ENCODE assay signal across 25 cellular contexts in genomic region chr3:28586325-28586724, GRCh38.
A peak's percentile ranks its signal among the peaks of the same experiment; 100 is the strongest.
DNase-seq lines count a peak whose midpoint lies in the region; ATAC-seq and TF ChIP-seq lines count a peak whose summit lies in the region.
"Had no signal": no experiment of that assay in that cellular context is flagged by ENCODE, and none has a peak within 500 bp of the region (broad histone marks: within the 10 kb centered on the region; RNA-seq: fewer than 3 reads in every experiment).

No MANE protein-coding gene starts in this region.

- in situ Hi-C loops in SK-MEL-5 (cut with HindIII; ENCODE audit: low pct_unique_long_range_greater_than_20kb, low sequenced_read_pairs): no loop called here

- H3K4me1 ChIP-seq in thoracic aorta (ENCODE audit: control insufficient read depth in 1 of 2, low read depth in 2 of 2): peaks cover 0 to 21% of the 10 kb centered on the region in 2 donors
- H3K4me1 ChIP-seq in naive thymus-derived CD4-positive, alpha-beta T cell (ENCODE audit: control insufficient read depth in 2 of 2, insufficient read depth in 2 of 2, low read length in 2 of 2): no peaks in the 10 kb centered on the region

- peak overlapping the region; percentile 20 to 23 for H3K27ac ChIP-seq in thoracic aorta
- no peak overlapping the region for H3K27ac ChIP-seq in naive thymus-derived CD4-positive, alpha-beta T cell (ENCODE audit: low read depth, low read length)
- H3K27ac ChIP-seq: tibial artery had no signal

- no peak for TF ChIP-seq CTCF in thoracic aorta (IDR thresholded peaks at IDR 0.05)

- H3K27ac Mint-ChIP-seq in naive thymus-derived CD4-positive, alpha-beta T cell: no peak overlapping the region
- no peak overlapping the region for H3K27ac Mint-ChIP-seq in activated T-helper 2 cell treated with anti-CD3 and anti-CD28 coated beads, Interferon-gamma antibody, Interleukin-2, Interleukin-4, amounts not matched to agents 10 μg/mL and 5 μg/mL and 100 μg/mL, durations not matched to agents 14 hours and 24 hours and 36 hours
- H3K27ac Mint-ChIP-seq: activated CD4-positive, alpha-beta T cell treated with anti-CD3 and anti-CD28 coated beads, Interleukin-2, amount 10 ng/mL, durations not matched to agents 24 days and 14 days; activated CD8-positive, alpha-beta memory T cell treated with anti-CD3 and anti-CD28 coated beads, Interleukin-2, amount 10 ng/mL, durations not matched to agents 7 days and 5 days; activated naive CD8-positive, alpha-beta T cell; activated T-helper 1 cell treated with anti-CD3 and anti-CD28 coated beads, Interleukin-12 subunit alpha, Interleukin-12 subunit beta, Interleukin-2, Interleukin-4 antibody, amounts not matched to agents 30 ng/mL and 10 ng/mL and 1 ng/mL, durations not matched to agents 14 hours and 24 hours and 36 hours; CD8-positive, alpha-beta memory T cell; effector memory CD8-positive, alpha-beta T cell; GM23338; nephron; stimulated activated memory B cell treated with anti-CD40 and anti-IgM and Interleukin-4, amounts not matched to agents 10 μg/mL and 1 μg/mL and 100 μg/mL, for 72 hours; T-cell had no signal

- H3K4me3 Mint-ChIP-seq in naive thymus-derived CD4-positive, alpha-beta T cell: no peak overlapping the region
- H3K4me3 Mint-ChIP-seq in activated T-helper 2 cell treated with anti-CD3 and anti-CD28 coated beads, Interferon-gamma antibody, Interleukin-2, Interleukin-4, amounts not matched to agents 10 μg/mL and 5 μg/mL and 100 μg/mL, durations not matched to agents 14 hours and 24 hours and 36 hours (ENCODE audit: low read depth): no peak overlapping the region
- H3K4me3 Mint-ChIP-seq: activated CD4-positive, alpha-beta T cell treated with anti-CD3 and anti-CD28 coated beads, Interleukin-2, amount 10 ng/mL, durations not matched to agents 24 days and 14 days; activated CD8-positive, alpha-beta memory T cell treated with anti-CD3 and anti-CD28 coated beads, Interleukin-2, amount 10 ng/mL, durations not matched to agents 7 days and 5 days; activated naive CD8-positive, alpha-beta T cell; activated T-helper 1 cell treated with anti-CD3 and anti-CD28 coated beads, Interleukin-12 subunit alpha, Interleukin-12 subunit beta, Interleukin-2, Interleukin-4 antibody, amounts not matched to agents 30 ng/mL and 10 ng/mL and 1 ng/mL, durations not matched to agents 14 hours and 24 hours and 36 hours; CD8-positive, alpha-beta memory T cell; effector memory CD8-positive, alpha-beta T cell; GM23338; nephron; stimulated activated memory B cell treated with anti-CD40 and anti-IgM and Interleukin-4, amounts not matched to agents 10 μg/mL and 1 μg/mL and 100 μg/mL, for 72 hours; T-cell had no signal

- no peaks in the 10 kb centered on the region for H3K36me3 Mint-ChIP-seq in naive thymus-derived CD4-positive, alpha-beta T cell
- H3K36me3 Mint-ChIP-seq in activated T-helper 2 cell treated with anti-CD3 and anti-CD28 coated beads, Interferon-gamma antibody, Interleukin-2, Interleukin-4, amounts not matched to agents 10 μg/mL and 5 μg/mL and 100 μg/mL, durations not matched to agents 14 hours and 24 hours and 36 hours (ENCODE audit: low read depth): no peaks in the 10 kb centered on the region
- H3K36me3 Mint-ChIP-seq: activated CD8-positive, alpha-beta memory T cell treated with anti-CD3 and anti-CD28 coated beads, Interleukin-2, amount 10 ng/mL, durations not matched to agents 7 days and 5 days; activated naive CD8-positive, alpha-beta T cell; CD8-positive, alpha-beta memory T cell; stimulated activated memory B cell treated with anti-CD40 and anti-IgM and Interleukin-4, amounts not matched to agents 10 μg/mL and 1 μg/mL and 100 μg/mL, for 72 hours; T-cell had no signal

- H3K27me3 ChIP-seq in thoracic aorta (replicated peaks; ENCODE audit: insufficient read depth): no peaks in the 10 kb centered on the region
- no peaks in the 10 kb centered on the region for H3K27me3 ChIP-seq in naive thymus-derived CD4-positive, alpha-beta T cell (ENCODE audit: control insufficient read depth in 2 of 2, insufficient read depth in 2 of 2, low read length in 2 of 2)
- H3K27me3 ChIP-seq: tibial artery had no signal

- no peaks in the 10 kb centered on the region for H3K36me3 ChIP-seq in thoracic aorta
- H3K36me3 ChIP-seq in naive thymus-derived CD4-positive, alpha-beta T cell (ENCODE audit: control insufficient read depth in 2 of 3, insufficient read depth in 3 of 3, low read length in 3 of 3): no peaks in the 10 kb centered on the region
- H3K36me3 ChIP-seq: tibial artery had no signal

- ATAC-seq in GM18870 (IDR thresholded peaks at IDR 0.05; ENCODE audit: unreplicated experiment): peak; percentile 83
- ATAC-seq in HG02759 (IDR thresholded peaks at IDR 0.05; ENCODE audit: unreplicated experiment): peak; percentile 67
- ATAC-seq in thoracic aorta (ENCODE audit: insufficient number of reproducible peaks, low FRiP score, low read depth): no peak
- ATAC-seq in naive thymus-derived CD4-positive, alpha-beta T cell: no peak
- ATAC-seq: activated CD8-positive, alpha-beta memory T cell treated with anti-CD3 and anti-CD28 coated beads, Interleukin-2, amount 10 ng/mL, durations not matched to agents 7 days and 5 days; effector memory CD8-positive, alpha-beta T cell; GM23338; stimulated activated memory B cell treated with anti-CD40 and anti-IgM and Interleukin-4, amounts not matched to agents 10 μg/mL and 1 μg/mL and 100 μg/mL, for 72 hours; T-cell had no signal

- no peaks in the 10 kb centered on the region for H3K4me1 Mint-ChIP-seq in naive thymus-derived CD4-positive, alpha-beta T cell
- H3K4me1 Mint-ChIP-seq in activated T-helper 2 cell treated with anti-CD3 and anti-CD28 coated beads, Interferon-gamma antibody, Interleukin-2, Interleukin-4, amounts not matched to agents 10 μg/mL and 5 μg/mL and 100 μg/mL, durations not matched to agents 14 hours and 24 hours and 36 hours (ENCODE audit: low read depth): no peaks in the 10 kb centered on the region
- H3K4me1 Mint-ChIP-seq: activated CD4-positive, alpha-beta T cell treated with anti-CD3 and anti-CD28 coated beads, Interleukin-2, amount 10 ng/mL, durations not matched to agents 24 days and 14 days; activated CD8-positive, alpha-beta memory T cell treated with anti-CD3 and anti-CD28 coated beads, Interleukin-2, amount 10 ng/mL, durations not matched to agents 7 days and 5 days; nephron; stimulated activated memory B cell treated with anti-CD40 and anti-IgM and Interleukin-4, amounts not matched to agents 10 μg/mL and 1 μg/mL and 100 μg/mL, for 72 hours; T-cell had no signal

- POLR2A ChIA-PET in naive thymus-derived CD4-positive, alpha-beta T cell (lab: Charles Lee): no interaction called here

- intact Hi-C loops in naive thymus-derived CD4-positive, alpha-beta T cell (cut with micrococcal nuclease): no loop called here
- intact Hi-C loops in activated T-helper 2 cell treated with anti-CD3 and anti-CD28 coated beads, Interferon-gamma antibody, Interleukin-2, Interleukin-4, amounts not matched to agents 10 μg/mL and 5 μg/mL and 100 μg/mL, durations not matched to agents 14 hours and 24 hours and 36 hours (cut with micrococcal nuclease): no loop called here

- H3K4me3 ChIP-seq in thoracic aorta: no peak overlapping the region
- H3K4me3 ChIP-seq in naive thymus-derived CD4-positive, alpha-beta T cell (ENCODE audit: low read length): no peak overlapping the region
- H3K4me3 ChIP-seq: GM23338, tibial artery had no signal

- H3K27me3 Mint-ChIP-seq in naive thymus-derived CD4-positive, alpha-beta T cell: peaks cover 0 to 17% (median 4%) of the 10 kb centered on the region in 5 donors
- no peaks in the 10 kb centered on the region for H3K27me3 Mint-ChIP-seq in activated T-helper 2 cell treated with anti-CD3 and anti-CD28 coated beads, Interferon-gamma antibody, Interleukin-2, Interleukin-4, amounts not matched to agents 10 μg/mL and 5 μg/mL and 100 μg/mL, durations not matched to agents 14 hours and 24 hours and 36 hours (ENCODE audit: low read depth)
- H3K27me3 Mint-ChIP-seq: activated CD4-positive, alpha-beta T cell treated with anti-CD3 and anti-CD28 coated beads, Interleukin-2, amount 10 ng/mL, durations not matched to agents 24 days and 14 days had no signal

- DNase-seq in SK-MEL-5 (ENCODE audit: low read depth, low spot score) (peak; percentile 4), thoracic aorta (ENCODE audit: low spot score) (no peak)
- no peak for DNase-seq in naive thymus-derived CD4-positive, alpha-beta T cell
- no peak for DNase-seq in activated T-helper 2 cell treated with anti-CD3 and anti-CD28 coated beads, Interferon-gamma antibody, Interleukin-2, Interleukin-4, amounts not matched to agents 10 μg/mL and 5 μg/mL and 100 μg/mL, durations not matched to agents 14 hours and 24 hours and 36 hours (ENCODE audit: low spot score)
- DNase-seq in stimulated activated naive CD4-positive, alpha-beta T cell (lab: John Stamatoyannopoulos, UW): no peak
- DNase-seq: activated CD4-positive, alpha-beta T cell treated with anti-CD3 and anti-CD28 coated beads, Interleukin-2, amount 10 ng/mL, durations not matched to agents 24 days and 14 days; activated CD8-positive, alpha-beta memory T cell treated with anti-CD3 and anti-CD28 coated beads, Interleukin-2, amount 10 ng/mL, durations not matched to agents 7 days and 5 days; CD8-positive, alpha-beta memory T cell; effector memory CD8-positive, alpha-beta T cell; glutamatergic neuron; MM.1S; NCI-H1694 treated with DMSO at 0.1 percent for 48 hours; NCI-H226; NCI-H82; posterior cingulate gyrus; SHP77; T-cell; tibial artery had no signal

- no peaks in the 10 kb centered on the region for H3K9me3 Mint-ChIP-seq in naive thymus-derived CD4-positive, alpha-beta T cell
- H3K9me3 Mint-ChIP-seq in activated T-helper 2 cell treated with anti-CD3 and anti-CD28 coated beads, Interferon-gamma antibody, Interleukin-2, Interleukin-4, amounts not matched to agents 10 μg/mL and 5 μg/mL and 100 μg/mL, durations not matched to agents 14 hours and 24 hours and 36 hours: no peaks in the 10 kb centered on the region
- H3K9me3 Mint-ChIP-seq: activated CD4-positive, alpha-beta T cell treated with anti-CD3 and anti-CD28 coated beads, Interleukin-2, amount 10 ng/mL, durations not matched to agents 24 days and 14 days; activated T-helper 1 cell treated with anti-CD3 and anti-CD28 coated beads, Interleukin-12 subunit alpha, Interleukin-12 subunit beta, Interleukin-2, Interleukin-4 antibody, amounts not matched to agents 30 ng/mL and 10 ng/mL and 1 ng/mL, durations not matched to agents 14 hours and 24 hours and 36 hours; effector memory CD8-positive, alpha-beta T cell; GM23338; stimulated activated memory B cell treated with anti-CD40 and anti-IgM and Interleukin-4, amounts not matched to agents 10 μg/mL and 1 μg/mL and 100 μg/mL, for 72 hours; T-cell had no signal

- no peaks in the 10 kb centered on the region for H3K9me3 ChIP-seq in thoracic aorta
- H3K9me3 ChIP-seq in naive thymus-derived CD4-positive, alpha-beta T cell (ENCODE audit: control insufficient read depth in 2 of 3, low read length in 3 of 3): no peaks in the 10 kb centered on the region
- H3K9me3 ChIP-seq: tibial artery had no signal

- CTCF ChIA-PET in naive thymus-derived CD4-positive, alpha-beta T cell (lab: Charles Lee): no interaction called here

Comparison
In these comparisons a context has a peak if more than half of its experiments do, and no peak if none do; other contexts are left out.
1. ATAC-seq: peak in GM18870 (single experiment) and HG02759 (single experiment); none in thoracic aorta (single experiment) and naive thymus-derived CD4-positive, alpha-beta T cell (single experiment).